Comparison of ENCODE assay signal across 15 cellular contexts in the genomic region with DNA sequence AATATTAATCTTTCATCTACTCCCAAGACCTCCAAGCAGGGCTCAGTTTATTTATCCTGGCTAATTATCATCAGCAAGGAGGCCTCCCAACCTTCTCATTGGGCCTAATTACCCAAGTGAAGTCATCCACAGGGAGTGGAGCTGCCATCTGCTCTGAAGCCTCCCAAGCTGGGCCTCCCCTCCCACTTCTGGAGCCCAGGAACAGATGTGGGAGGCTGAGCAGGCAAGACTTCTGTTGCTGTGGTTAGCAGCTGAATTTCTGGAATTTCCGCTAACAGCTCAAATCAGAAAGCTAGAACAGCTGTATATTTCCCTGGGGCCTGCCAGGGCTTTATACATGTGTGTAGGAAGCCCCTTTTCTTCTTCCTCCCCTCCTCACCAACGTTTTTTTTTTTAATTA.
DNase-seq lines count a peak whose midpoint lies in the region; ATAC-seq and TF ChIP-seq lines count a peak whose summit lies in the region.
"Had no signal": no experiment of that assay in that cellular context is flagged by ENCODE, and none has a peak within 500 bp of the region (broad histone marks: within the 10 kb centered on the region; RNA-seq: fewer than 3 reads in every experiment).

No MANE protein-coding gene starts in this region.

- no peak for ATAC-seq in HG03196 (IDR thresholded peaks at IDR 0.05; ENCODE audit: unreplicated experiment)

- H4K20me1 ChIP-seq in OCI-LY3 (ENCODE audit: insufficient read depth, low read length) = no peaks in the 10 kb centered on the region

- POLR2A ChIA-PET in AG04450 (lab: Yijun Ruan, JAX) = no interaction called here

- no peaks in the 10 kb centered on the region for H3K36me3 Mint-ChIP-seq in endodermal cell (ENCODE audit: low read depth)
- H3K36me3 Mint-ChIP-seq: activated naive CD4-positive, alpha-beta T cell treated with anti-CD3 and anti-CD28 coated beads, Interleukin-2, amount 10 ng/mL, durations not matched to agents 7 days and 5 days had no signal

- H3K9me3 ChIP-seq in AG04450 (ENCODE audit: control insufficient read depth, insufficient read depth, low read length) = no peaks in the 10 kb centered on the region
- H3K9me3 ChIP-seq in OCI-LY3 (ENCODE audit: insufficient read depth, low read length) = no peaks in the 10 kb centered on the region
- H3K9me3 ChIP-seq in endodermal cell (ENCODE audit: control insufficient read depth, low read length) = no peaks in the 10 kb centered on the region
- H3K9me3 ChIP-seq: upper lobe of left lung had no signal

- H3K27me3 ChIP-seq in AG04450 (ENCODE audit: control insufficient read depth, insufficient read depth, low read length) (peaks cover 1% of the 10 kb centered on the region), OCI-LY3 (ENCODE audit: low read depth, low read length) (peaks cover 1% of the 10 kb centered on the region; the same call in 1 of the 2 replicates), endodermal cell (ENCODE audit: control insufficient read depth, insufficient read depth, low read length, poor library complexity, severe bottlenecking) (no peaks in the 10 kb centered on the region)
- H3K27me3 ChIP-seq: upper lobe of left lung had no signal

- TF ChIP-seq CTCF in AG04450 (IDR thresholded peaks at IDR 0.05; ENCODE audit: low read depth, low read length) (no peak), GM12865 (IDR thresholded peaks at IDR 0.05; ENCODE audit: insufficient read depth, low read depth, low read length, missing control alignments) (no peak), OCI-LY3 (IDR thresholded peaks at IDR 0.05; ENCODE audit: low read depth, low read length) (no peak), endodermal cell (conservative IDR thresholded peaks at IDR 0.05) (no peak)

- H2AFZ ChIP-seq in OCI-LY3 (ENCODE audit: low read depth, low read length) = no peak overlapping the region

- H3K4me3 ChIP-seq in AG04450 (ENCODE audit: low read depth, low read length) (no peak overlapping the region), GM12865 (ENCODE audit: low read depth, low read length) (no peak overlapping the region), OCI-LY3 (ENCODE audit: low read length) (no peak overlapping the region), endodermal cell (ENCODE audit: low read length) (no peak overlapping the region)
- H3K4me3 ChIP-seq: upper lobe of left lung had no signal

- H3K4me1 ChIP-seq in OCI-LY3 (ENCODE audit: low read length) (peaks cover 17% of the 10 kb centered on the region), endodermal cell (ENCODE audit: control insufficient read depth, insufficient read depth, low read length) (no peaks in the 10 kb centered on the region)
- H3K4me1 ChIP-seq: upper lobe of left lung had no signal

- CTCF ChIA-PET in AG04450 (lab: Charles Lee) = no interaction called here

- H3K36me3 ChIP-seq in OCI-LY3 (replicated peaks; ENCODE audit: low read depth, low read length) (no peaks in the 10 kb centered on the region), endodermal cell (ENCODE audit: control insufficient read depth, insufficient read depth, low read length) (no peaks in the 10 kb centered on the region)
- H3K36me3 ChIP-seq: upper lobe of left lung had no signal

- H3K27ac ChIP-seq in AG04450 (ENCODE audit: low read depth, low read length) (no peak overlapping the region), OCI-LY3 (ENCODE audit: low read length) (no peak overlapping the region), endodermal cell (ENCODE audit: low read depth, low read length) (no peak overlapping the region)
- H3K27ac ChIP-seq: upper lobe of left lung had no signal

- peak overlapping the region; percentile 9; the same call in 1 of the 2 replicates for H3K4me2 ChIP-seq in OCI-LY3 (ENCODE audit: low read length)

- H3K27ac Mint-ChIP-seq in endodermal cell = no peak overlapping the region
- H3K27ac Mint-ChIP-seq: activated naive CD4-positive, alpha-beta T cell treated with anti-CD3 and anti-CD28 coated beads, Interleukin-2, amount 10 ng/mL, durations not matched to agents 7 days and 5 days; B cell had no signal

- peaks cover 6% of the 10 kb centered on the region for H3K27me3 Mint-ChIP-seq in endodermal cell (ENCODE audit: insufficient read depth)

- no peaks in the 10 kb centered on the region for H3K9me3 Mint-ChIP-seq in endodermal cell
- H3K9me3 Mint-ChIP-seq: activated naive CD4-positive, alpha-beta T cell treated with anti-CD3 and anti-CD28 coated beads, Interleukin-2, amount 10 ng/mL, durations not matched to agents 7 days and 5 days had no signal

- H3K4me3 Mint-ChIP-seq in endodermal cell = no peak overlapping the region
- H3K4me3 Mint-ChIP-seq: activated naive CD4-positive, alpha-beta T cell treated with anti-CD3 and anti-CD28 coated beads, Interleukin-2, amount 10 ng/mL, durations not matched to agents 7 days and 5 days; B cell had no signal

- 89% methylated on average over 1 of the region's 2 CpGs; no CpG with 5 or more reads in 1 of the 2 experiments for WGBS in endodermal cell (ENCODE audit: insufficient coverage in 1 of 2, insufficient read length in 1 of 2), 2 experiments

- peak; percentile 47 for DNase-seq in AG04450 (ENCODE audit: low read depth, low spot score)
- peak; percentile 28 for DNase-seq in GM12865 (ENCODE audit: low read depth)
- peak; percentile 21 for DNase-seq in fibroblast of the conjunctiva (ENCODE audit: low read depth)
- DNase-seq in DMS153 treated with DMSO at 0.1 percent for 48 hours (lab: John Stamatoyannopoulos, UW; ENCODE audit: unreplicated experiment) = no peak
- DNase-seq in Ammon's horn (ENCODE audit: low spot score) = no peak
- no peak for DNase-seq in endodermal cell
- DNase-seq: activated naive CD4-positive, alpha-beta T cell treated with anti-CD3 and anti-CD28 coated beads, Interleukin-2, amount 10 ng/mL, durations not matched to agents 7 days and 5 days; caudate nucleus; NCI-H1105; NCI-H526 treated with DMSO at 0.1 percent for 48 hours; stimulated activated CD4-positive, alpha-beta T cell treated with anti-CD3 and anti-CD28 coated beads, Interleukin-1b, Interleukin-23, amount 100 ng/mL, for 48 hours; upper lobe of left lung had no signal

- no peaks in the 10 kb centered on the region for H3K4me1 Mint-ChIP-seq in endodermal cell
- H3K4me1 Mint-ChIP-seq: activated naive CD4-positive, alpha-beta T cell treated with anti-CD3 and anti-CD28 coated beads, Interleukin-2, amount 10 ng/mL, durations not matched to agents 7 days and 5 days; B cell had no signal

- no peak overlapping the region for H3K9ac ChIP-seq in OCI-LY3 (ENCODE audit: low read length)
- no peak overlapping the region for H3K9ac ChIP-seq in endodermal cell (ENCODE audit: extremely low read depth, low read length, poor library complexity, severe bottlenecking)

- H3K79me2 ChIP-seq in OCI-LY3 (ENCODE audit: low read length) = no peaks in the 10 kb centered on the region

Comparison
In these comparisons a context has a peak if more than half of its experiments do, and no peak if none do; other contexts are left out.
1. DNase-seq: peak in AG04450 (single experiment), GM12865 (single experiment) and fibroblast of the conjunctiva (single experiment); none in DMS153 treated with DMSO at 0.1 percent for 48 hours (single experiment), Ammon's horn (single experiment) and endodermal cell (single experiment).